In the genomic region with DNA sequence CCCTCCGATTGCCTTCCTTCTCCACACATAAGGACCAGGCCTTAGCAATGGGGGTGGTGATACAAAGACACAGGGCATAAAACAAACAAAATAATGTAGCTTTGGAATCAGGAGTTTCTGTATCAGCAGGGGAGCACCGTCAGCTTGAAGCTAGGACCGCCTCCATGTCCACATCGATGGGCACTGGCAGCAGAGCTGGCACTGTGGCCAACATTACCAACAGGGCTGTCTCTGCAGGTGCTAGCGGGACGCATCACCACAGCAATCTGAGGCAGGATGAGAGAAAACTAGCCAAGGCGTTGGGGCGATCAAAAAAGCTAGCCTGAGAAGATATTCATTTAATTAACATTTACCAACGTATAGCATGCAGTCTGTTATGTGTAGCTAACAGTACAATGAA, we compare ENCODE assay signal across 22 cellular contexts.
"Had no signal": no experiment of that assay in that cellular context is flagged by ENCODE, and none has a peak within 500 bp of the region (broad histone marks: within the 10 kb centered on the region; RNA-seq: fewer than 3 reads in every experiment).

No MANE protein-coding gene starts in this region.

- DNase-seq: activated CD4-positive, alpha-beta T cell treated with anti-CD3 and anti-CD28 coated beads for 1 hour; activated CD4-positive, alpha-beta T cell treated with anti-CD3 and anti-CD28 coated beads, Interleukin-2, amount 50 U/mL, for 4 hours; activated CD8-positive, alpha-beta memory T cell treated with anti-CD3 and anti-CD28 coated beads, Interleukin-2, amount 10 ng/mL, durations not matched to agents 7 days and 5 days; activated effector memory CD4-positive, alpha-beta T cell treated with anti-CD3 and anti-CD28 coated beads, Interleukin-2, amount 50 U/mL, for 16 hours; activated T-cell treated with anti-CD3 and anti-CD28 coated beads, Interleukin-2, amount 50 U/mL, for 48 hours; colonic mucosa; left lung; mesenchymal stem cell; nephron progenitor cell; ovary; right lobe of liver; T-helper 1 cell; T1000; upper lobe of right lung had no signal

- H3K27me3 Mint-ChIP-seq: activated CD8-positive, alpha-beta memory T cell treated with anti-CD3 and anti-CD28 coated beads, Interleukin-2, amount 10 ng/mL, durations not matched to agents 7 days and 5 days; stimulated activated naive CD8-positive, alpha-beta T cell treated with anti-CD3 and anti-CD28 coated beads, Interleukin-15, Interleukin-2, amounts not matched to agents 100 ng/mL and 50 ng/mL, for 24 hours had no signal

- H3K9me3 Mint-ChIP-seq: stimulated activated naive CD8-positive, alpha-beta T cell treated with anti-CD3 and anti-CD28 coated beads, Interleukin-15, Interleukin-2, amounts not matched to agents 100 ng/mL and 50 ng/mL, for 24 hours had no signal

- H3K27me3 ChIP-seq: cardiac muscle cell, colonic mucosa, left lung, ovary, right lobe of liver, suprapubic skin, upper lobe of right lung had no signal

- FAIRE-seq: astrocyte, islet of Langerhans had no signal

- H3K4me3 ChIP-seq: cardiac muscle cell, colonic mucosa, left lung, ovary, right lobe of liver, smooth muscle cell, suprapubic skin, upper lobe of right lung had no signal

- H3K27ac ChIP-seq: cardiac muscle cell, colonic mucosa, left lung, ovary, right lobe of liver, suprapubic skin, upper lobe of right lung, VCaP had no signal

- H3K4me3 Mint-ChIP-seq: activated CD8-positive, alpha-beta memory T cell treated with anti-CD3 and anti-CD28 coated beads, Interleukin-2, amount 10 ng/mL, durations not matched to agents 7 days and 5 days; nephron progenitor cell; stimulated activated naive CD8-positive, alpha-beta T cell treated with anti-CD3 and anti-CD28 coated beads, Interleukin-15, Interleukin-2, amounts not matched to agents 100 ng/mL and 50 ng/mL, for 24 hours had no signal

- ATAC-seq: activated CD8-positive, alpha-beta memory T cell treated with anti-CD3 and anti-CD28 coated beads, Interleukin-2, amount 10 ng/mL, durations not matched to agents 7 days and 5 days; esophagus mucosa; left lung; right lobe of liver; upper lobe of right lung had no signal

- H3K4me1 ChIP-seq: colonic mucosa, right lobe of liver had no signal

- H3K9me3 ChIP-seq: colonic mucosa, left lung, ovary, right lobe of liver, suprapubic skin, upper lobe of right lung had no signal

- H3K27ac Mint-ChIP-seq: activated CD8-positive, alpha-beta memory T cell treated with anti-CD3 and anti-CD28 coated beads, Interleukin-2, amount 10 ng/mL, durations not matched to agents 7 days and 5 days; nephron progenitor cell had no signal

- H3K36me3 ChIP-seq: cardiac muscle cell, colonic mucosa, left lung, ovary, right lobe of liver, suprapubic skin, upper lobe of right lung had no signal
